13 cellular contexts compared by ENCODE assay signal in the genomic region with DNA sequence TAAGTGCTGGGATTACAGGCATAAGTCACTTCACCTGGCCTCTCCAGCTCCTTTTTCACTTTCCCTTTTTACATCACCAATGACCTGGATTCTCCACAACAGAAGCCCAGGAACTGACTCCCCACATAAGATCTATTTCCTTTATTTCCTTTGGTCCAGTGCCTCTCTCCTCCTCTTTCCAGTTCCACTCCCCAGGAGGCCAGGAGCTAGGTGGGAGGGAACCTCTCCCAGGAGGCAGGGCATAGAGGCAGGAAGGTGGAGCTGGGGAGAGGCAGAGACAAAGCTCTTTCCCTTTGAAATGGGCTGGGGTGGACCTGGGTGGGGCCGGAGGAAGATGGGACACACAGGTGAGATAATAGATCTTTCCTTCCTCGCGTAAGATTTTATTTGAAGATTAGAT.
DNase-seq lines count a peak whose midpoint lies in the region; TF ChIP-seq lines count a peak whose summit lies in the region.
"Had no signal": no experiment of that assay in that cellular context is flagged by ENCODE, and none has a peak within 500 bp of the region (broad histone marks: within the 10 kb centered on the region; RNA-seq: fewer than 3 reads in every experiment).

No MANE protein-coding gene starts in this region.

- no peaks in the 10 kb centered on the region for H3K9me3 ChIP-seq in spleen
- H3K9me3 ChIP-seq in adrenal gland (replicated peaks in 1 of 3) = no peaks in the 10 kb centered on the region
- H3K9me3 ChIP-seq: BLaER1 treated with 17β-estradiol and CSF1 and Interleukin-3, amounts not matched to agents 10 nM and 100 nM had no signal

- peaks cover 0 to 8% (median 0%) of the 10 kb centered on the region in 6 donors for H3K4me1 ChIP-seq in spleen
- H3K4me1 ChIP-seq in adrenal gland (replicated peaks in 1 of 2) = no peaks in the 10 kb centered on the region

- peak; percentile 26 for DNase-seq in D341Med (ENCODE audit: low spot score)
- DNase-seq in M059J (ENCODE audit: low read depth) = peak; percentile 8
- DNase-seq in mesenteric fat pad (ENCODE audit: low spot score) = peak; percentile 68
- peak; percentile 17 for DNase-seq in spleen
- no peak for DNase-seq in inferior parietal cortex (ENCODE audit: extremely low spot score)
- no peak for DNase-seq in NCI-H1436 treated with DMSO at 0.1 percent for 48 hours (lab: John Stamatoyannopoulos, UW)
- no peak for DNase-seq in adrenal gland
- DNase-seq: 8988T; CD4-positive, CD25-positive, alpha-beta regulatory T cell; DMS79; EL; GM23248 had no signal

- H3K27ac ChIP-seq in spleen (no peak overlapping the region), adrenal gland (no peak overlapping the region)
- H3K27ac ChIP-seq: BLaER1 treated with 17β-estradiol and CSF1 and Interleukin-3, amounts not matched to agents 10 nM and 100 nM; GM23248 had no signal

- H3K4me3 ChIP-seq in spleen (no peak overlapping the region), adrenal gland (no peak overlapping the region)
- H3K4me3 ChIP-seq: BLaER1 treated with 17β-estradiol and CSF1 and Interleukin-3, amounts not matched to agents 10 nM and 100 nM; GM23248 had no signal

- intact Hi-C loops in spleen (cut with DNase I; ENCODE audit: low total_unique reads) (no loop called here), adrenal gland (cut with DNase I) (no loop called here)

- WGBS in spleen, 5 donors = 90 to 96% (median 95%) methylated on average over 3 of the region's 3 CpGs
- 80 to 84% (median 82%) methylated on average over 3 of the region's 3 CpGs; no CpG with 5 or more reads in 1 of the 4 donors for WGBS in adrenal gland, 4 donors

- no peaks in the 10 kb centered on the region for H3K36me3 ChIP-seq in spleen
- no peaks in the 10 kb centered on the region for H3K36me3 ChIP-seq in adrenal gland (replicated peaks in 1 of 2)
- H3K36me3 ChIP-seq: BLaER1 treated with 17β-estradiol and CSF1 and Interleukin-3, amounts not matched to agents 10 nM and 100 nM had no signal

- TF ChIP-seq POLR2A in spleen (IDR thresholded peaks at IDR 0.05) (no peak), adrenal gland (IDR thresholded peaks at IDR 0.05) (no peak)

- TF ChIP-seq CTCF in spleen (IDR thresholded peaks at IDR 0.05 in 8 of 11, conservative IDR thresholded peaks at IDR 0.05 in 3 of 11) (no peak), adrenal gland (IDR thresholded peaks at IDR 0.05) (no peak)

- H3K27me3 ChIP-seq in spleen (replicated peaks in 1 of 7) (peaks cover 0 to 54% (median 5%) of the 10 kb centered on the region in 7 donors), adrenal gland (no peaks in the 10 kb centered on the region)
- H3K27me3 ChIP-seq: BLaER1 treated with 17β-estradiol and CSF1 and Interleukin-3, amounts not matched to agents 10 nM and 100 nM had no signal

Comparison
In these comparisons a context has a peak if more than half of its experiments do, and no peak if none do; other contexts are left out.
1. DNase-seq: peak in D341Med (single experiment), M059J (single experiment), mesenteric fat pad (single experiment) and spleen (single experiment); none in inferior parietal cortex (single experiment), NCI-H1436 treated with DMSO at 0.1 percent for 48 hours (single experiment) and adrenal gland (0 of 7).